In genomic region chr19:36773223-36773579, GRCh38 we compare ENCODE assay signal across 8 cellular contexts. TPM values are rescaled to one million over a fixed set of nuclear protein-coding genes. Genes with fewer than 3 reads are reported as not detected.
DNase-seq lines count a peak whose midpoint lies in the region; ATAC-seq and TF ChIP-seq lines count a peak whose summit lies in the region.

No MANE protein-coding gene starts in this region.

- peak overlapping the region in 50 of 59 donors; percentile 67 to 97 (median 89) for H3K27ac ChIP-seq in dorsolateral prefrontal cortex
- no peak overlapping the region for H3K27ac ChIP-seq in osteoblast (ENCODE audit: low read depth, low read length)

- H3K4me2 ChIP-seq in osteoblast (ENCODE audit: insufficient read depth, low read length): peak overlapping the region; percentile 97

- ATAC-seq in GM18505 (IDR thresholded peaks at IDR 0.05; ENCODE audit: unreplicated experiment) (peak; percentile 23), HG03159 (IDR thresholded peaks at IDR 0.05; ENCODE audit: unreplicated experiment) (no peak), HG03175 (IDR thresholded peaks at IDR 0.05; ENCODE audit: unreplicated experiment) (no peak), HG03571 (IDR thresholded peaks at IDR 0.05; ENCODE audit: unreplicated experiment) (no peak)

- intact Hi-C loops in dorsolateral prefrontal cortex (cut with DNase I): loop anchor here (2.0 to 10.0 kb wide), 7 partner anchors 64 to 246 kb away; partner anchors contain the start of genes ZNF567 (in 2 of the 2), ZNF260 (in 1 of the 2), ZNF345 (in 1 of the 2) and ZNF461 (in 1 of the 2)

- no peaks in the 10 kb centered on the region for H3K27me3 ChIP-seq in dorsolateral prefrontal cortex
- H3K27me3 ChIP-seq in osteoblast (ENCODE audit: insufficient read depth, low read length): no peaks in the 10 kb centered on the region

- TF ChIP-seq POLR2A in GM18505 (IDR thresholded peaks at IDR 0.05; ENCODE audit: borderline replicate concordance, extremely low read depth, insufficient read depth, insufficient read length): no peak

- DNase-seq in Jurkat, Clone E6-1 (ENCODE audit: low read depth, low spot score): no peak
- DNase-seq in dorsolateral prefrontal cortex (peak in 1 of 10 donors; percentile 10), osteoblast (ENCODE audit: insufficient read length, low spot score, missing footprints) (no peak)
- DNase-seq in activated CD4-positive, alpha-beta T cell treated with anti-CD3 and anti-CD28 coated beads, Interleukin-2, amount 50 U/mL, for 4 hours: no peak

- no peaks in the 10 kb centered on the region for H3K9me3 ChIP-seq in osteoblast (ENCODE audit: low read depth, low read length)

- H3K79me2 ChIP-seq in osteoblast (ENCODE audit: insufficient read depth, low read length): peaks cover 11% of the 10 kb centered on the region

- H2AFZ ChIP-seq in osteoblast (ENCODE audit: low read length): peak overlapping the region; percentile 99

- peaks cover 11% of the 10 kb centered on the region for H3K4me1 ChIP-seq in osteoblast (ENCODE audit: insufficient read depth, low read length)

- TF ChIP-seq CTCF in dorsolateral prefrontal cortex (IDR thresholded peaks at IDR 0.05 in 54 of 56, conservative IDR thresholded peaks at IDR 0.05 in 2 of 56; ENCODE audit: low read depth in 1 of 56, partially characterized antibody in 56 of 56) (peak in 1 of 56 donors; percentile 5), osteoblast (IDR thresholded peaks at IDR 0.05; ENCODE audit: extremely low read depth, low read depth, low read length) (no peak)

- peak overlapping the region; percentile 67 for H3K4me3 ChIP-seq in Jurkat, Clone E6-1 (ENCODE audit: low read length)
- H3K4me3 ChIP-seq in dorsolateral prefrontal cortex: peak overlapping the region; percentile 55 to 100 (median 88)
- peak overlapping the region; percentile 83 for H3K4me3 ChIP-seq in osteoblast (ENCODE audit: insufficient read depth, low read length)

- H3K36me3 ChIP-seq in osteoblast (ENCODE audit: insufficient read depth, low read length): no peaks in the 10 kb centered on the region

- H4K20me1 ChIP-seq in osteoblast (ENCODE audit: insufficient read depth, low read length): no peaks in the 10 kb centered on the region

RNA-seq across cellular contexts. Expression of gene ZNF850, which starts 0.6 kb away (rescaled TPM):
- polyA plus RNA-seq in Jurkat, Clone E6-1 (2012; ENCODE audit: insufficient read depth, insufficient read length): 0.93 TPM
- 1 to 10 TPM in 115 of 120 experiments, under 1 TPM in 5; 0.84 to 5.1 (median 1.8) TPM for total RNA-seq in dorsolateral prefrontal cortex
- total RNA-seq in osteoblast: 2.5 and 3.2 TPM in 2 replicates
